Comparison of ENCODE assay signal across 1 cellular context in genomic region chr17:30831257-30831656, GRCh38.
TF ChIP-seq lines count a peak whose summit lies in the region.

No MANE protein-coding gene starts in this region.

TF ChIP-seq in HCT116, 20 proteins besides CTCF, POLR2A, EP300 and RAD21 (continued from another document):
- TF ChIP-seq SIN3A (IDR thresholded peaks at IDR 0.05; ENCODE audit: low read depth): no peak
- TF ChIP-seq EGR1 (IDR thresholded peaks at IDR 0.05; ENCODE audit: low read depth): no peak
TF ChIP-seq in HCT116: peak in this region for 0.
